Comparison of ENCODE assay signal across 8 cellular contexts in the genomic region with DNA sequence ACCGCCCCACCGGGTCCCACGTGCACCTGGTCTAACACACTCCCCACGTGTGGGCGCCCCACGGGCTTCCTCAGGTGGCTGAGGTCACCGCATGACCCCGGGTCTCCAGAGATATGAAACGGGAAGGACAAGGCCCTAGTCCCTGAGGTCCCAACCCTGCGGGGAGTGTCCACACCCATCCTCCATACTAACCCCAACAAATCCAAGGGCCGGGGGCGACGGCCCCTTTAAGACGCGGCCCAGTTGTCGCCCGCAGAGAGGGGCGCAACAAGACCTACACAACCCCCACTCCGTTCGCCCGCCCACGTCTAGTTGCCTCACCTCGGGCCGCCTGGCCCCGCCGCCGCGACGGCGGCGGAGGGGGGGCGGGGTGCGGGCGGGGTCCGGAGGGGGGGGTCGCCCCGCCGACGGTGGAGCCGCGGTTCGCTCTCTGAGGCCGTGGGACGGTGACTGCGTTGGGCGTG. TPM values are rescaled to one million over a fixed set of nuclear protein-coding genes. Genes with fewer than 3 reads are reported as not detected.
DNase-seq lines count a peak whose midpoint lies in the region; ATAC-seq and TF ChIP-seq lines count a peak whose summit lies in the region.

No MANE protein-coding gene starts in this region.

- H2BK15ac ChIP-seq in neuronal stem cell (ENCODE audit: low read length), result no peak overlapping the region

- no TSS peak for BruUV-seq in Panc1 (replicated peaks; lab: Mats Ljungman, UMichigan)

- H3K27ac ChIP-seq in Panc1 (ENCODE audit: low read length) (peak overlapping the region; percentile 97), neuronal stem cell (replicated peaks; ENCODE audit: low read length) (peak overlapping the region; percentile 97), suprapubic skin (peak overlapping the region; percentile 99)

- H2AFZ ChIP-seq in neuronal stem cell (ENCODE audit: low read length), result peak overlapping the region; percentile 98

- no peaks in the 10 kb centered on the region for H3K9me3 Mint-ChIP-seq in activated T-helper 17 cell treated with anti-CD3 and anti-CD28 coated beads, Interleukin-2, amount 50 U/mL, for 72 hours

- peak overlapping the region; percentile 100 for H3K23ac ChIP-seq in neuronal stem cell (ENCODE audit: low read depth, low read length, poor library complexity)

- in situ Hi-C loops in ACHN (cut with HindIII; ENCODE audit: low pct_ligation_motif_present, low pct_unique_long_range_greater_than_20kb, low sequenced_read_pairs) (no loop called here), Panc1 (cut with HindIII; ENCODE audit: low pct_unique_long_range_greater_than_20kb, low sequenced_read_pairs) (no loop called here)

- peaks cover 12% of the 10 kb centered on the region for H3K4me1 Mint-ChIP-seq in activated T-helper 17 cell treated with anti-CD3 and anti-CD28 coated beads, Interleukin-2, amount 50 U/mL, for 72 hours

- peak overlapping the region; percentile 96 for H2BK120ac ChIP-seq in neuronal stem cell (ENCODE audit: low read depth, low read length)

- H4K91ac ChIP-seq in neuronal stem cell (ENCODE audit: low read depth, low read length, poor library complexity), result no peak overlapping the region

- TF ChIP-seq EP300 in suprapubic skin (IDR thresholded peaks at IDR 0.05), result no peak

- peak overlapping the region; percentile 99 for H2BK5ac ChIP-seq in neuronal stem cell (ENCODE audit: low read length)

- H3K79me1 ChIP-seq in neuronal stem cell (ENCODE audit: low read depth, low read length), result peaks cover 8% of the 10 kb centered on the region

- H2BK12ac ChIP-seq in neuronal stem cell (ENCODE audit: low read length), result peak overlapping the region; percentile 58

- H3K4me1 ChIP-seq in Panc1 (ENCODE audit: control insufficient read depth, insufficient read depth, low read length) (peaks cover 4% of the 10 kb centered on the region; the same call in 1 of the 2 replicates), neuronal stem cell (ENCODE audit: control insufficient read depth in 2 of 2, insufficient read depth in 1 of 2, low read depth in 1 of 2, low read length in 2 of 2) (peaks cover 3 to 4% of the 10 kb centered on the region in 2 donors), suprapubic skin (peaks cover 23% of the 10 kb centered on the region)

- TF ChIP-seq CTCF in Panc1 (IDR thresholded peaks at IDR 0.05), result no peak
- no peak for TF ChIP-seq CTCF in suprapubic skin (IDR thresholded peaks at IDR 0.05)

- H3K9me3 ChIP-seq in Panc1 (ENCODE audit: control insufficient read depth, insufficient read depth, low read depth, low read length) (no peaks in the 10 kb centered on the region), neuronal stem cell (replicated peaks in 1 of 2; ENCODE audit: control insufficient read depth in 2 of 2, insufficient read depth in 1 of 2, low read depth in 1 of 2, low read length in 2 of 2) (no peaks in the 10 kb centered on the region), suprapubic skin (no peaks in the 10 kb centered on the region)

- no CpG with 5 or more reads among the region's 46 CpGs for WGBS in neuronal stem cell (ENCODE audit: extremely low coverage in 2 of 2, insufficient read length in 2 of 2, insufficient replicate concordance in 1 of 2), 2 donors
- 0% methylated on average over 8 of the region's 46 CpGs for WGBS in suprapubic skin

- H3K27ac Mint-ChIP-seq in activated T-helper 17 cell treated with anti-CD3 and anti-CD28 coated beads, Interleukin-2, amount 50 U/mL, for 72 hours, result peak overlapping the region; percentile 98

- TF ChIP-seq POLR2A in suprapubic skin (IDR thresholded peaks at IDR 0.05), result no peak

- peak overlapping the region; percentile 100 for H3K14ac ChIP-seq in neuronal stem cell (ENCODE audit: low read length)

- H3K18ac ChIP-seq in neuronal stem cell (ENCODE audit: low read length), result peak overlapping the region; percentile 100

- H3K4ac ChIP-seq in neuronal stem cell (ENCODE audit: low read length), result no peak overlapping the region

- H3K27me3 ChIP-seq in Panc1 (ENCODE audit: control insufficient read depth, insufficient read depth, low read length) (no peaks in the 10 kb centered on the region), neuronal stem cell (ENCODE audit: control insufficient read depth in 3 of 3, insufficient read depth in 3 of 3, low read depth in 1 of 3, low read length in 3 of 3) (no peaks in the 10 kb centered on the region), suprapubic skin (no peaks in the 10 kb centered on the region)

- H3K36me3 ChIP-seq in Panc1 (ENCODE audit: control insufficient read depth, insufficient read depth, low read length) (no peaks in the 10 kb centered on the region), neuronal stem cell (replicated peaks in 1 of 2; ENCODE audit: control insufficient read depth in 2 of 2, insufficient read depth in 2 of 2, low read length in 2 of 2) (peaks cover 0 to 18% of the 10 kb centered on the region in 2 donors), suprapubic skin (no peaks in the 10 kb centered on the region)

- H3K36me3 Mint-ChIP-seq in activated T-helper 17 cell treated with anti-CD3 and anti-CD28 coated beads, Interleukin-2, amount 50 U/mL, for 72 hours (ENCODE audit: low read depth), result peaks cover 39% of the 10 kb centered on the region

- ATAC-seq in GM18867 (IDR thresholded peaks at IDR 0.05; ENCODE audit: unreplicated experiment) (peak; percentile 61), HG03103 (IDR thresholded peaks at IDR 0.05; ENCODE audit: low read depth, unreplicated experiment) (peak; percentile 47), Panc1 (peak; percentile 79)
- peak; percentile 64 for ATAC-seq in activated T-helper 17 cell treated with anti-CD3 and anti-CD28 coated beads, Interleukin-2, amount 50 U/mL, for 72 hours (replicated peaks)

- peak overlapping the region; percentile 88 for H3K4me3 Mint-ChIP-seq in activated T-helper 17 cell treated with anti-CD3 and anti-CD28 coated beads, Interleukin-2, amount 50 U/mL, for 72 hours

- peak; percentile 35 for DNase-seq in ACHN
- DNase-seq in Panc1 (ENCODE audit: low read depth, low spot score), result no peak
- DNase-seq in fibroblast of the conjunctiva (ENCODE audit: low read depth), result peak; percentile 39
- peak; percentile 44 for DNase-seq in neuronal stem cell (ENCODE audit: low spot score)
- peak; percentile 83 for DNase-seq in suprapubic skin (ENCODE audit: low spot score in 2 of 2)

- CTCF ChIA-PET in Panc1 (lab: Charles Lee), result interaction anchor here (0.6 kb wide), 1 partner anchor 174 kb away, joined by 3 read pairs; no protein-coding TSS in a partner anchor

- peak overlapping the region; percentile 92 for H3K4me2 ChIP-seq in neuronal stem cell (ENCODE audit: insufficient read depth, low read length, poor library complexity, severe bottlenecking)

- H3K4me3 ChIP-seq in Panc1 (ENCODE audit: low read depth in 2 of 2, low read length in 2 of 2) (peak overlapping the region; percentile 61 to 91), neuronal stem cell (ENCODE audit: low read length in 2 of 2) (peak overlapping the region; percentile 88 to 100), suprapubic skin (peak overlapping the region; percentile 81)

- peak overlapping the region; percentile 61 for H2AK5ac ChIP-seq in neuronal stem cell (ENCODE audit: low read depth, low read length)

- H3K27me3 Mint-ChIP-seq in activated T-helper 17 cell treated with anti-CD3 and anti-CD28 coated beads, Interleukin-2, amount 50 U/mL, for 72 hours, result no peaks in the 10 kb centered on the region

- peak overlapping the region; percentile 72 for H4K8ac ChIP-seq in neuronal stem cell (ENCODE audit: low read depth, low read length)

- POLR2A ChIA-PET in Panc1 (lab: Charles Lee), result interaction anchor here (0.6 to 0.7 kb wide), 2 partner anchors 15 to 61 kb away, joined by 3 to 4 read pairs; no protein-coding TSS in a partner anchor

- H3K9ac ChIP-seq in neuronal stem cell (ENCODE audit: low read depth, low read length, poor library complexity), result peak overlapping the region; percentile 100

- intact Hi-C loops in Panc1 (cut with micrococcal nuclease; ENCODE audit: unreplicated experiment), result no loop called here

RNA-seq across cellular contexts. Expression of gene INO80, which starts 0.4 kb away (rescaled TPM):
- total RNA-seq in Panc1 (2021; ENCODE audit: unreplicated experiment) (26.2 TPM), suprapubic skin (10 to 100 TPM; 29.4 to 45.9 (median 41.0) TPM)
- 19.2 TPM for polyA plus RNA-seq in Panc1 (2012; ENCODE audit: insufficient read length)
- total RNA-seq in activated T-helper 17 cell treated with anti-CD3 and anti-CD28 coated beads, Interleukin-2, amount 50 U/mL, for 72 hours, result 10 to 100 TPM; 22.8 to 25.9 TPM
- 5.7 TPM for polyA plus RNA-seq in neuronal stem cell (2013, experiment 1 of 2)
- 7.0 TPM for polyA plus RNA-seq in neuronal stem cell (2013, experiment 2 of 2)
